Comparison of ENCODE assay signal across 8 cellular contexts in the genomic region with DNA sequence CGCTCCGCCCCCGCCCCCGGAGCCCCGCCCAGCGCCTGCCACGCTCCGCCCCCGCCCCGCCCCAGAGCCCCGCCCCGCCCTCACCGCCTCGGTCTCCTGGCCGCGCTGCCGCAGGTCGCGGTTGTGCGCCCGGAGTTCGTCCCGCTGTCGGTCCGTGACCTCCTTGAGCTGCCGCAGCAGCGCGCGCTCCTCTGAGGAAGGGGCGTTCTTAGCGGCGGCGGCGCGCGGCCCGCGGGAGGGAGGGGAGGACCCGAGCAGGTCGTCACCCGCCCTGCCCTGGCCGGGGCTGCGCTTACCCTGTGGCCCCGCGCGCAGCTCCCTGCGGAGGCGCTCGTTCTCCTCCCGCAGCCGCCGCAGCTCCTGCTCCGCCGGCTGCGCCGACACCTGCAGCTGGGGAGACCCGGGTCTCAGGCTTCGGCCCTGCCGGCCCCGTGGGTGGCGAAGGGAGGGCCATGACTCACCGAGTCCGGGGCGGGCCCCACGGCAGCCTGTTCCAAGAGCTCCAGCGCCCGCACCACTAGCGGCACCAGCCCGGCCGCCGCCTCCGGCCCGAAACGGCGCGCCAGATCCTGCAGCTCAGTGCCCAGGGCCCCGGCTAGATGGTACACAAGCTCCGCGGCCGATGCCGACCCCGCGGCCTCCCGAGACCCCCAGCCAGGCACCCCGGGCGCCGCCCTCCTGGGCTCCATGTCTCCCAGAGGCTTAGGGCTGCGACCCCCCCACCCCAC. TPM values are rescaled to one million over a fixed set of nuclear protein-coding genes. Genes with fewer than 3 reads are reported as not detected.
DNase-seq lines count a peak whose midpoint lies in the region; ATAC-seq, FAIRE-seq and TF ChIP-seq lines count a peak whose summit lies in the region.

No MANE protein-coding gene starts in this region.

- intact Hi-C loops in left lung (cut with DNase I): no loop called here

- H3K27ac ChIP-seq in HEK293 (ENCODE audit: extremely low read depth, low read depth, low read length) (peak overlapping the region; percentile 86), left lung (peak overlapping the region; percentile 95 to 98)

- no peak for FAIRE-seq in GM12891 (lab: Jason Lieb, UNC)

- POLR2A ChIA-PET in HEK293 (lab: Yijun Ruan, JAX): interaction anchor here (0.6 to 6.0 kb wide), 19 partner anchors 9 to 382 kb away, joined by 3 to 38 read pairs (median 4); a partner anchor contains a TSS

- TF ChIP-seq CTCF in HEK293 (tag by site-specific recombination; IDR thresholded peaks at IDR 0.05): peak; percentile 23
- no peak for TF ChIP-seq CTCF in choroid plexus epithelial cell (conservative IDR thresholded peaks at IDR 0.05; ENCODE audit: low read depth, low read length)
- TF ChIP-seq CTCF in left lung (IDR thresholded peaks at IDR 0.05): no peak

- H3K27me3 ChIP-seq in left lung: no peaks in the 10 kb centered on the region

- CTCF ChIA-PET in HEK293 (lab: Yijun Ruan, JAX): interaction anchor here (0.6 to 6.1 kb wide), 29 partner anchors 10 to 391 kb away, joined by 3 to 69 read pairs (median 4); no protein-coding TSS in a partner anchor

- ATAC-seq in activated CD4-positive, CD25-positive, alpha-beta regulatory T cell treated with anti-CD3 and anti-CD28 coated beads, Interleukin-2, amount 50 U/mL, for 24 hours: peak; percentile 71 to 73
- peak; percentile 56 for ATAC-seq in left lung

- H3K36me3 ChIP-seq in HEK293 (ENCODE audit: control insufficient read depth in 2 of 2, insufficient read depth in 1 of 2, low read length in 2 of 2) (peaks cover 26 to 43% of the 10 kb centered on the region in 2 experiments), left lung (peaks cover 0 to 43% of the 10 kb centered on the region in 2 donors)

- peaks cover 8% of the 10 kb centered on the region for H3K4me1 ChIP-seq in HEK293 (ENCODE audit: control insufficient read depth, insufficient read depth, low read length)
- peaks cover 31 to 62% of the 10 kb centered on the region in 2 donors for H3K4me1 ChIP-seq in left lung

- DNase-seq in GM12891 (ENCODE audit: insufficient read length, low spot score) (peak; percentile 82), NAMALWA (ENCODE audit: low spot score) (peak; percentile 81), choroid plexus epithelial cell (ENCODE audit: low read depth) (peak; percentile 92), left lung (peak; percentile 83 to 95), cortex of kidney (lab: John Stamatoyannopoulos, UW) (no peak)
- DNase-seq in stimulated activated CD4-positive, alpha-beta T cell treated with anti-CD3 and anti-CD28 coated beads, Interleukin-2, amount 100 ng/mL, for 48 hours: peak; percentile 67 to 73

- H3K9me3 ChIP-seq in HEK293 (ENCODE audit: control insufficient read depth, insufficient read depth, low read depth, low read length) (no peaks in the 10 kb centered on the region), left lung (no peaks in the 10 kb centered on the region)

- H3K4me3 ChIP-seq in HEK293 (ENCODE audit: low read depth, low read length): peak overlapping the region; percentile 61
- H3K4me3 ChIP-seq in choroid plexus epithelial cell (ENCODE audit: low read depth, low read length): peak overlapping the region; percentile 68
- H3K4me3 ChIP-seq in left lung: peak overlapping the region; percentile 57 to 70

- TF ChIP-seq POLR2A in GM12891 (IDR thresholded peaks at IDR 0.05; ENCODE audit: low read depth, low read length): no peak

TF ChIP-seq in GM12891, 5 proteins besides CTCF, POLR2A, EP300 and RAD21:
- TF ChIP-seq TAF1 (IDR thresholded peaks at IDR 0.05; ENCODE audit: low read depth, low read length): 0 out of 2 replicates have a peak, but pooled peaks have one; percentile 15
- no peak for TF ChIP-seq POLR2AphosphoS5 (IDR thresholded peaks at IDR 0.05; ENCODE audit: low read depth, low read length)
- TF ChIP-seq POU2F2 (IDR thresholded peaks at IDR 0.05; ENCODE audit: low read depth, low read length): no peak
- no peak for TF ChIP-seq PAX5 (IDR thresholded peaks at IDR 0.05; ENCODE audit: insufficient read depth, low read length, severe bottlenecking)
- TF ChIP-seq SPI1 (IDR thresholded peaks at IDR 0.05; ENCODE audit: low read depth, low read length): no peak
TF ChIP-seq in GM12891: peak in this region for 1.

TF ChIP-seq in HEK293, 187 proteins besides CTCF, POLR2A, EP300 and RAD21 (continues in another document):
- TF ChIP-seq ZNF214 (tag by site-specific recombination; IDR thresholded peaks at IDR 0.05; ENCODE audit: borderline replicate concordance) (no peak), WT1 (tag by site-specific recombination; IDR thresholded peaks at IDR 0.05) (peak; percentile 36; the same call in 1 of the 2 replicates), ZNF426 (tag by site-specific recombination; IDR thresholded peaks at IDR 0.05) (no peak), SP2 (tag by site-specific recombination; IDR thresholded peaks at IDR 0.05) (no peak), ZNF2 (tag by site-specific recombination; IDR thresholded peaks at IDR 0.05) (0 out of 2 replicates have a peak, but pooled peaks have one; percentile 32), ZNF350 (tag by site-specific recombination; IDR thresholded peaks at IDR 0.05) (no peak), ZNF658 (tag by site-specific recombination; IDR thresholded peaks at IDR 0.05) (no peak), ZNF514 (tag by site-specific recombination; IDR thresholded peaks at IDR 0.05) (no peak), ZNF248 (tag by site-specific recombination; IDR thresholded peaks at IDR 0.05) (no peak), ZNF791 (tag by site-specific recombination; IDR thresholded peaks at IDR 0.05) (no peak), ZNF423 (tag by site-specific recombination; IDR thresholded peaks at IDR 0.05) (peak; percentile 73), ZNF768 (tag by site-specific recombination; IDR thresholded peaks at IDR 0.05) (no peak), ZNF510 (tag by site-specific recombination; IDR thresholded peaks at IDR 0.05; ENCODE audit: insufficient replicate concordance) (no peak), ZSCAN30 (tag by site-specific recombination; IDR thresholded peaks at IDR 0.05) (peak; percentile 68), ZNF274 (IDR thresholded peaks at IDR 0.05; ENCODE audit: low read length) (no peak), ZNF274 (tag by site-specific recombination; IDR thresholded peaks at IDR 0.05; ENCODE audit: borderline replicate concordance) (no peak), ZNF624 (tag by site-specific recombination; IDR thresholded peaks at IDR 0.05) (no peak), ZNF610 (tag by site-specific recombination; IDR thresholded peaks at IDR 0.05; ENCODE audit: borderline replicate concordance) (0 out of 2 replicates have a peak, but pooled peaks have one; percentile 35), ZNF529 (tag by site-specific recombination; IDR thresholded peaks at IDR 0.05; ENCODE audit: insufficient replicate concordance) (no peak), ZBTB17 (tag by site-specific recombination; IDR thresholded peaks at IDR 0.05) (peak; percentile 2; the same call in 1 of the 2 replicates), ZNF335 (tag by site-specific recombination; conservative IDR thresholded peaks at IDR 0.05) (peak; percentile 74), GLI4 (tag by site-specific recombination; IDR thresholded peaks at IDR 0.05) (no peak), ZNF146 (tag by site-specific recombination; IDR thresholded peaks at IDR 0.05) (no peak), BCL11A (tag by site-specific recombination; IDR thresholded peaks at IDR 0.05; ENCODE audit: low read depth) (peak; percentile 53; the same call in 1 of the 2 replicates)
- TF ChIP-seq, protein P1, sequence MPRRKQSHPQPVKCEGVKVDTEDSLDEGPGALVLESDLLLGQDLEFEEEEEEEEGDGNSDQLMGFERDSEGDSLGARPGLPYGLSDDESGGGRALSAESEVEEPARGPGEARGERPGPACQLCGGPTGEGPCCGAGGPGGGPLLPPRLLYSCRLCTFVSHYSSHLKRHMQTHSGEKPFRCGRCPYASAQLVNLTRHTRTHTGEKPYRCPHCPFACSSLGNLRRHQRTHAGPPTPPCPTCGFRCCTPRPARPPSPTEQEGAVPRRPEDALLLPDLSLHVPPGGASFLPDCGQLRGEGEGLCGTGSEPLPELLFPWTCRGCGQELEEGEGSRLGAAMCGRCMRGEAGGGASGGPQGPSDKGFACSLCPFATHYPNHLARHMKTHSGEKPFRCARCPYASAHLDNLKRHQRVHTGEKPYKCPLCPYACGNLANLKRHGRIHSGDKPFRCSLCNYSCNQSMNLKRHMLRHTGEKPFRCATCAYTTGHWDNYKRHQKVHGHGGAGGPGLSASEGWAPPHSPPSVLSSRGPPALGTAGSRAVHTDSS (tag by site-specific recombination; IDR thresholded peaks at IDR 0.05): 0 out of 2 replicates have a peak, but pooled peaks have one; percentile 10
- TF ChIP-seq, protein P2, sequence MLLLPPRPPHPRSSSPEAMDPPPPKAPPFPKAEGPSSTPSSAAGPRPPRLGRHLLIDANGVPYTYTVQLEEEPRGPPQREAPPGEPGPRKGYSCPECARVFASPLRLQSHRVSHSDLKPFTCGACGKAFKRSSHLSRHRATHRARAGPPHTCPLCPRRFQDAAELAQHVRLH (tag by site-specific recombination; IDR thresholded peaks at IDR 0.05): no peak
- TF ChIP-seq, protein P3, sequence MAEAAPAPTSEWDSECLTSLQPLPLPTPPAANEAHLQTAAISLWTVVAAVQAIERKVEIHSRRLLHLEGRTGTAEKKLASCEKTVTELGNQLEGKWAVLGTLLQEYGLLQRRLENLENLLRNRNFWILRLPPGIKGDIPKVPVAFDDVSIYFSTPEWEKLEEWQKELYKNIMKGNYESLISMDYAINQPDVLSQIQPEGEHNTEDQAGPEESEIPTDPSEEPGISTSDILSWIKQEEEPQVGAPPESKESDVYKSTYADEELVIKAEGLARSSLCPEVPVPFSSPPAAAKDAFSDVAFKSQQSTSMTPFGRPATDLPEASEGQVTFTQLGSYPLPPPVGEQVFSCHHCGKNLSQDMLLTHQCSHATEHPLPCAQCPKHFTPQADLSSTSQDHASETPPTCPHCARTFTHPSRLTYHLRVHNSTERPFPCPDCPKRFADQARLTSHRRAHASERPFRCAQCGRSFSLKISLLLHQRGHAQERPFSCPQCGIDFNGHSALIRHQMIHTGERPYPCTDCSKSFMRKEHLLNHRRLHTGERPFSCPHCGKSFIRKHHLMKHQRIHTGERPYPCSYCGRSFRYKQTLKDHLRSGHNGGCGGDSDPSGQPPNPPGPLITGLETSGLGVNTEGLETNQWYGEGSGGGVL (tag by site-specific recombination; IDR thresholded peaks at IDR 0.05): peak; percentile 85; the same call in 1 of the 2 replicates

RNA-seq across cellular contexts. Expression of a gene that starts 0.4 kb away (rescaled TPM):
- 2.0 TPM for polyA plus RNA-seq in GM12891 (2012; ENCODE audit: low read depth, missing spikeins)
- total RNA-seq in left lung: 10 to 100 TPM; 21.2 to 34.7 TPM

RNA-seq across cellular contexts. Expression of a gene that starts 3.7 kb away (rescaled TPM):
- 1.5 TPM for polyA plus RNA-seq in GM12891 (2012; ENCODE audit: low read depth, missing spikeins)
- 10 to 100 TPM; 24.8 to 33.0 TPM for total RNA-seq in left lung

RNA-seq across cellular contexts. Expression of a gene that starts 20.6 kb away (rescaled TPM):
- polyA plus RNA-seq in GM12891 (2012; ENCODE audit: low read depth, missing spikeins): 2.8 TPM
- 10 to 100 TPM; 53.1 to 87.9 TPM for total RNA-seq in left lung

RNA-seq across cellular contexts. Expression of a gene that starts 35.4 kb away (rescaled TPM):
- 135 TPM for polyA plus RNA-seq in GM12891 (2012; ENCODE audit: low read depth, missing spikeins)
- 100 to 1,000 TPM; 230 to 268 TPM for total RNA-seq in left lung
